Comparison of ENCODE assay signal across 14 cellular contexts in genomic region chr3:188180114-188180513, GRCh38. TPM values are rescaled to one million over a fixed set of nuclear protein-coding genes. Genes with fewer than 3 reads are reported as not detected.
DNase-seq lines count a peak whose midpoint lies in the region; ATAC-seq and TF ChIP-seq lines count a peak whose summit lies in the region.
"Had no signal": no experiment of that assay in that cellular context is flagged by ENCODE, and none has a peak within 500 bp of the region (broad histone marks: within the 10 kb centered on the region; RNA-seq: fewer than 3 reads in every experiment).

No MANE protein-coding gene starts in this region.

- no peaks in the 10 kb centered on the region; the same call in 1 of the 2 replicates for H4K20me1 ChIP-seq in GM23338 (replicated peaks; ENCODE audit: insufficient read depth)

- ATAC-seq in GM23338 (no peak), HG03159 (IDR thresholded peaks at IDR 0.05; ENCODE audit: unreplicated experiment) (no peak)
- no peak for ATAC-seq in effector memory CD8-positive, alpha-beta T cell (replicated peaks)
- ATAC-seq in activated CD8-positive, alpha-beta T cell treated with anti-CD3 and anti-CD28 coated beads, Interleukin-2, amount 10 ng/mL, durations not matched to agents 7 days and 5 days: no peak
- ATAC-seq: left lobe of liver, T-cell had no signal

- H3K36me3 Mint-ChIP-seq in GM23338 (ENCODE audit: low read depth): no peaks in the 10 kb centered on the region; the same call in 1 of the 3 replicates
- peaks cover 5% of the 10 kb centered on the region for H3K36me3 Mint-ChIP-seq in effector memory CD8-positive, alpha-beta T cell (ENCODE audit: insufficient read depth)
- H3K36me3 Mint-ChIP-seq in activated CD8-positive, alpha-beta T cell treated with anti-CD3 and anti-CD28 coated beads, Interleukin-2, amount 10 ng/mL, durations not matched to agents 7 days and 5 days (ENCODE audit: low read depth): peaks cover 45% of the 10 kb centered on the region

- TF ChIP-seq POLR2A in testis (IDR thresholded peaks at IDR 0.05): no peak

- no peak overlapping the region for H3K27ac ChIP-seq in GM23338 (ENCODE audit: low read depth)
- peak overlapping the region; percentile 56 to 71 for H3K27ac ChIP-seq in mucosa of rectum (ENCODE audit: low read depth in 2 of 2, low read length in 2 of 2)
- peak overlapping the region; percentile 53 to 86 for H3K27ac ChIP-seq in testis

- H3K9me2 ChIP-seq in GM23338 (ENCODE audit: insufficient read depth): no peaks in the 10 kb centered on the region

- POLR2A ChIA-PET in activated CD8-positive, alpha-beta T cell treated with anti-CD3 and anti-CD28 coated beads, Interleukin-2, amount 10 ng/mL, durations not matched to agents 7 days and 5 days (lab: Charles Lee): no interaction called here

- peaks cover 8% of the 10 kb centered on the region for H3K27me3 Mint-ChIP-seq in GM23338 (ENCODE audit: insufficient read depth, low read depth, poor library complexity)
- H3K27me3 Mint-ChIP-seq in effector memory CD8-positive, alpha-beta T cell: no peaks in the 10 kb centered on the region
- peaks cover 2% of the 10 kb centered on the region for H3K27me3 Mint-ChIP-seq in activated CD8-positive, alpha-beta T cell treated with anti-CD3 and anti-CD28 coated beads, Interleukin-2, amount 10 ng/mL, durations not matched to agents 7 days and 5 days (ENCODE audit: low read depth)
- H3K27me3 Mint-ChIP-seq: T-cell had no signal

- no peak for TF ChIP-seq CTCF in GM23338 (conservative IDR thresholded peaks at IDR 0.05; ENCODE audit: low read depth in 2 of 2)
- TF ChIP-seq CTCF in testis (IDR thresholded peaks at IDR 0.05): no peak

- CTCF ChIA-PET in activated CD8-positive, alpha-beta T cell treated with anti-CD3 and anti-CD28 coated beads, Interleukin-2, amount 10 ng/mL, durations not matched to agents 7 days and 5 days (lab: Charles Lee): no interaction called here

- H3K4me1 ChIP-seq in GM23338 (ENCODE audit: insufficient read depth) (peaks cover 18% of the 10 kb centered on the region; the same call in 1 of the 2 replicates), mucosa of rectum (ENCODE audit: control insufficient read depth in 2 of 2, insufficient read depth in 2 of 2, low read length in 2 of 2) (peaks cover 38 to 42% of the 10 kb centered on the region in 2 donors), testis (peaks cover 19% of the 10 kb centered on the region)

- H3K36me3 ChIP-seq in GM23338 (ENCODE audit: insufficient read depth) (no peaks in the 10 kb centered on the region), mucosa of rectum (ENCODE audit: control insufficient read depth in 2 of 2, insufficient read depth in 2 of 2, low read length in 2 of 2) (peaks cover 4% of the 10 kb centered on the region in 2 donors), testis (ENCODE audit: low read depth, missing control alignments) (no peaks in the 10 kb centered on the region)

- H3K9me3 Mint-ChIP-seq in GM23338: no peaks in the 10 kb centered on the region
- no peaks in the 10 kb centered on the region for H3K9me3 Mint-ChIP-seq in effector memory CD8-positive, alpha-beta T cell
- no peaks in the 10 kb centered on the region for H3K9me3 Mint-ChIP-seq in activated CD8-positive, alpha-beta T cell treated with anti-CD3 and anti-CD28 coated beads, Interleukin-2, amount 10 ng/mL, durations not matched to agents 7 days and 5 days (ENCODE audit: insufficient read depth)
- H3K9me3 Mint-ChIP-seq: T-cell had no signal

- 88 to 90% methylated on average over 7 of the region's 7 CpGs for WGBS in testis, 2 donors

- no peak for DNase-seq in GM23338 (ENCODE audit: low spot score)
- no peak for DNase-seq in effector memory CD8-positive, alpha-beta T cell
- DNase-seq in testis: no peak
- DNase-seq in SW480 (ENCODE audit: low spot score): no peak
- no peak for DNase-seq in 8988T
- no peak for DNase-seq in activated CD8-positive, alpha-beta T cell treated with anti-CD3 and anti-CD28 coated beads, Interleukin-2, amount 10 ng/mL, durations not matched to agents 7 days and 5 days
- DNase-seq: activated CD4-positive, alpha-beta T cell treated with anti-CD3 and anti-CD28 coated beads for 1 hour; activated T-cell treated with anti-CD3 and anti-CD28 coated beads, Interleukin-2, amount 50 U/mL, for 48 hours; NCI-H226; stimulated activated CD4-positive, alpha-beta T cell treated with anti-CD3 and anti-CD28 coated beads, Interleukin-2, amount 100 ng/mL, for 24 hours; T-cell had no signal

- H3K4me3 ChIP-seq in GM23338: no peak overlapping the region
- no peak overlapping the region for H3K4me3 ChIP-seq in mucosa of rectum (ENCODE audit: low read length in 2 of 2)
- H3K4me3 ChIP-seq in testis: no peak overlapping the region

- peaks cover 36% of the 10 kb centered on the region for H3K4me1 Mint-ChIP-seq in GM23338
- H3K4me1 Mint-ChIP-seq in effector memory CD8-positive, alpha-beta T cell (ENCODE audit: low read depth in 2 of 2): peaks cover 35 to 39% of the 10 kb centered on the region in 2 donors
- peaks cover 41% of the 10 kb centered on the region for H3K4me1 Mint-ChIP-seq in activated CD8-positive, alpha-beta T cell treated with anti-CD3 and anti-CD28 coated beads, Interleukin-2, amount 10 ng/mL, durations not matched to agents 7 days and 5 days (ENCODE audit: low read depth)

- no peak overlapping the region for H3K9ac ChIP-seq in mucosa of rectum (ENCODE audit: low read depth in 1 of 2, low read length in 2 of 2)

- no peak overlapping the region for H3K4me3 Mint-ChIP-seq in GM23338
- no peak overlapping the region for H3K4me3 Mint-ChIP-seq in effector memory CD8-positive, alpha-beta T cell
- no peak overlapping the region for H3K4me3 Mint-ChIP-seq in activated CD8-positive, alpha-beta T cell treated with anti-CD3 and anti-CD28 coated beads, Interleukin-2, amount 10 ng/mL, durations not matched to agents 7 days and 5 days
- H3K4me3 Mint-ChIP-seq: T-cell had no signal

- no peaks in the 10 kb centered on the region for H3K9me3 ChIP-seq in mucosa of rectum (ENCODE audit: control insufficient read depth in 2 of 2, low read length in 2 of 2)
- H3K9me3 ChIP-seq in testis: no peaks in the 10 kb centered on the region

- no peaks in the 10 kb centered on the region for H3F3A ChIP-seq in GM23338 (replicated peaks; ENCODE audit: low read depth)

- no peak overlapping the region for H2AFZ ChIP-seq in GM23338

- H3K79me2 ChIP-seq in GM23338 (replicated peaks; ENCODE audit: insufficient read depth): peaks cover 48% of the 10 kb centered on the region

- intact Hi-C loops in testis (cut with DNase I; ENCODE audit: low total_unique reads): no loop called here

- H3K27ac Mint-ChIP-seq in GM23338: 0 out of 2 replicates have a peak overlapping the region, but pooled peaks have one; percentile 31
- H3K27ac Mint-ChIP-seq in effector memory CD8-positive, alpha-beta T cell: peak overlapping the region; percentile 32 to 59
- no peak overlapping the region for H3K27ac Mint-ChIP-seq in activated CD8-positive, alpha-beta T cell treated with anti-CD3 and anti-CD28 coated beads, Interleukin-2, amount 10 ng/mL, durations not matched to agents 7 days and 5 days
- H3K27ac Mint-ChIP-seq: T-cell had no signal

- H3K27me3 ChIP-seq in GM23338 (ENCODE audit: insufficient read depth): no peaks in the 10 kb centered on the region
- no peaks in the 10 kb centered on the region for H3K27me3 ChIP-seq in mucosa of rectum (ENCODE audit: control insufficient read depth in 2 of 2, insufficient read depth in 2 of 2, low read length in 2 of 2)
- H3K27me3 ChIP-seq in testis: no peaks in the 10 kb centered on the region

- H3K4me2 ChIP-seq in GM23338: no peak overlapping the region

TF ChIP-seq in GM23338, 12 proteins besides CTCF, POLR2A, EP300 and RAD21 (continues in another document):
- TF ChIP-seq EZH2phosphoT487 (IDR thresholded peaks at IDR 0.05; ENCODE audit: unreplicated experiment) (no peak), CREB1 (CRISPR knock-in tag; IDR thresholded peaks at IDR 0.05; ENCODE audit: low read depth) (no peak), EZH2 (IDR thresholded peaks at IDR 0.05; ENCODE audit: low read depth, unreplicated experiment) (no peak), STAT1 (IDR thresholded peaks at IDR 0.05; ENCODE audit: unreplicated experiment) (no peak), NANOG (IDR thresholded peaks at IDR 0.05; ENCODE audit: borderline replicate concordance) (no peak)
- TF ChIP-seq, protein P1, sequence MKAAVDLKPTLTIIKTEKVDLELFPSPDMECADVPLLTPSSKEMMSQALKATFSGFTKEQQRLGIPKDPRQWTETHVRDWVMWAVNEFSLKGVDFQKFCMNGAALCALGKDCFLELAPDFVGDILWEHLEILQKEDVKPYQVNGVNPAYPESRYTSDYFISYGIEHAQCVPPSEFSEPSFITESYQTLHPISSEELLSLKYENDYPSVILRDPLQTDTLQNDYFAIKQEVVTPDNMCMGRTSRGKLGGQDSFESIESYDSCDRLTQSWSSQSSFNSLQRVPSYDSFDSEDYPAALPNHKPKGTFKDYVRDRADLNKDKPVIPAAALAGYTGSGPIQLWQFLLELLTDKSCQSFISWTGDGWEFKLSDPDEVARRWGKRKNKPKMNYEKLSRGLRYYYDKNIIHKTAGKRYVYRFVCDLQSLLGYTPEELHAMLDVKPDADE (IDR thresholded peaks at IDR 0.05): no peak

RNA-seq across cellular contexts. Expression of gene LPP, which starts 26.2 kb away (rescaled TPM):
- total RNA-seq in GM23338 (2014; rRNA removed; shearing (Covaris generic)): 35.2 and 36.2 TPM in 2 replicates
- polyA plus RNA-seq in GM23338 (2016; fragmentation: Nextera tagmentation; extraction: Ambion mirVana) (18.1 and 23.0 TPM in 2 replicates), testis (ENCODE audit: insufficient read depth, low read depth, low replicate concordance) (135 TPM)
- 100 to 1,000 TPM in 1 of 2 donors, 10 to 100 TPM in 1; 89.9 to 132 TPM for total RNA-seq in testis
- total RNA-seq in activated CD8-positive, alpha-beta T cell treated with anti-CD3 and anti-CD28 coated beads, Interleukin-2, amount 10 ng/mL, durations not matched to agents 7 days and 5 days: 10 to 100 TPM; 51.3 to 58.9 TPM
